ENCODE assay signal across 1 cellular context in genomic region chr5:164346785-164347630, GRCh38.
TF ChIP-seq lines count a peak whose summit lies in the region.

No MANE protein-coding gene starts in this region.

TF ChIP-seq in K562, 482 proteins besides CTCF, POLR2A, EP300 and RAD21 (continued from another document and continues in another):
- TF ChIP-seq CHAMP1 (IDR thresholded peaks at IDR 0.05) (peak; percentile 19; the same call in 1 of the 2 replicates), SMAD4 (CRISPR knock-in tag; conservative IDR thresholded peaks at IDR 0.05) (peak; percentile 40; the same call in 1 of the 2 replicates), ZNF263 (CRISPR knock-in tag; IDR thresholded peaks at IDR 0.05; ENCODE audit: borderline replicate concordance) (no peak), THAP7 (CRISPR knock-in tag; IDR thresholded peaks at IDR 0.05) (no peak), ZBTB33 (CRISPR knock-in tag; IDR thresholded peaks at IDR 0.05) (no peak), ELF1 (tag; IDR thresholded peaks at IDR 0.05) (no peak), ZBTB40 (IDR thresholded peaks at IDR 0.05) (no peak; the same call in 1 of the 2 replicates), ZBTB40 (CRISPR knock-in tag; IDR thresholded peaks at IDR 0.05) (no peak), ZNF57 (CRISPR knock-in tag; IDR thresholded peaks at IDR 0.05) (no peak), CSDE1 (IDR thresholded peaks at IDR 0.05) (no peak), ZNF695 (CRISPR knock-in tag; IDR thresholded peaks at IDR 0.05) (no peak), ZNF696 (CRISPR knock-in tag; conservative IDR thresholded peaks at IDR 0.05) (no peak), PKNOX1 (IDR thresholded peaks at IDR 0.05) (no peak; the same call in 1 of the 2 replicates), TCF15 (CRISPR knock-in tag; IDR thresholded peaks at IDR 0.05) (no peak), NCOR1 (IDR thresholded peaks at IDR 0.05) (peak; percentile 23; the same call in 1 of the 2 replicates), ZEB2 (IDR thresholded peaks at IDR 0.05) (0 out of 2 replicates have a peak, but pooled peaks have one; percentile 43), CTBP1 (IDR thresholded peaks at IDR 0.05; ENCODE audit: borderline replicate concordance) (peak; percentile 48; the same call in 1 of the 2 replicates), SNIP1 (IDR thresholded peaks at IDR 0.05; ENCODE audit: low read depth) (no peak), ATF3 (IDR thresholded peaks at IDR 0.05) (no peak), ATF3 (CRISPR knock-in tag; conservative IDR thresholded peaks at IDR 0.05) (no peak), MTA3 (IDR thresholded peaks at IDR 0.05; ENCODE audit: borderline replicate concordance) (0 out of 2 replicates have a peak, but pooled peaks have one; percentile 30), MAZ (CRISPR knock-in tag; conservative IDR thresholded peaks at IDR 0.05 in 1 of 2, IDR thresholded peaks at IDR 0.05 in 1 of 2) (peak in 1 of 2 experiments; percentile 25; a peak in 1 of 4 replicates), ETV6 (IDR thresholded peaks at IDR 0.05; ENCODE audit: borderline replicate concordance in 1 of 2, low read depth in 2 of 2, low read length in 1 of 2) (0 out of 4 replicates have a peak, but pooled peaks of 1 of the 2 experiments have one; percentile 46), ETV6 (CRISPR knock-in tag; IDR thresholded peaks at IDR 0.05; ENCODE audit: borderline replicate concordance) (no peak), MNT (conservative IDR thresholded peaks at IDR 0.05) (0 out of 4 replicates have a peak, but pooled peaks of 1 of the 2 experiments have one; percentile 18), HBP1 (CRISPR knock-in tag; IDR thresholded peaks at IDR 0.05) (no peak), GATAD2A (IDR thresholded peaks at IDR 0.05) (no peak), RUNX1 (IDR thresholded peaks at IDR 0.05; ENCODE audit: low read depth) (no peak), ZMIZ1 (IDR thresholded peaks at IDR 0.05; ENCODE audit: low read depth in 2 of 2, low read length in 2 of 2) (no peak), TCF7 (IDR thresholded peaks at IDR 0.05; ENCODE audit: borderline replicate concordance) (no peak), TEAD1 (CRISPR knock-in tag; IDR thresholded peaks at IDR 0.05) (no peak), STAG1 (CRISPR knock-in tag; IDR thresholded peaks at IDR 0.05; ENCODE audit: borderline replicate concordance) (no peak), CHD1 (IDR thresholded peaks at IDR 0.05; ENCODE audit: low read length) (no peak)
